1 cellular context compared by ENCODE assay signal in genomic region chr9:37948417-37948980, GRCh38.
TF ChIP-seq lines count a peak whose summit lies in the region.

No MANE protein-coding gene starts in this region.

TF ChIP-seq in HepG2, 621 proteins besides CTCF, POLR2A, EP300 and RAD21 (continued from another document):
- TF ChIP-seq USF2 (IDR thresholded peaks at IDR 0.05; ENCODE audit: low read depth, low read length) = no peak
- no peak for TF ChIP-seq USF2 (CRISPR knock-in tag; IDR thresholded peaks at IDR 0.05; ENCODE audit: borderline replicate concordance)
